ENCODE assay signal across 24 cellular contexts in genomic region chr9:116027951-116028350, GRCh38.
DNase-seq lines count a peak whose midpoint lies in the region; ATAC-seq and TF ChIP-seq lines count a peak whose summit lies in the region.
"Had no signal": no experiment of that assay in that cellular context is flagged by ENCODE, and none has a peak within 500 bp of the region (broad histone marks: within the 10 kb centered on the region; RNA-seq: fewer than 3 reads in every experiment).

No MANE protein-coding gene starts in this region.

- peak overlapping the region; percentile 27 for H3K9ac ChIP-seq in skeletal muscle satellite cell (ENCODE audit: low read depth, low read length)

- POLR2A ChIA-PET in GM10248 (lab: Yijun Ruan, JAX) = no interaction called here

- H3K27ac Mint-ChIP-seq in HFFc6 = peak overlapping the region; percentile 77
- H3K27ac Mint-ChIP-seq: activated naive CD8-positive, alpha-beta T cell; activated T-helper 17 cell treated with anti-CD3 and anti-CD28 coated beads, Interleukin-2, amount 50 U/mL, for 72 hours; effector memory CD8-positive, alpha-beta T cell; immature natural killer cell; WTC11 had no signal

- H3K36me3 Mint-ChIP-seq in HFFc6 (ENCODE audit: low read depth) = peaks cover 27% of the 10 kb centered on the region
- H3K36me3 Mint-ChIP-seq: activated naive CD8-positive, alpha-beta T cell; immature natural killer cell had no signal

- peaks cover 14% of the 10 kb centered on the region for H3K4me1 Mint-ChIP-seq in HFFc6 (ENCODE audit: low read depth)
- H3K4me1 Mint-ChIP-seq: activated T-helper 17 cell treated with anti-CD3 and anti-CD28 coated beads, Interleukin-2, amount 50 U/mL, for 72 hours; immature natural killer cell had no signal

- ATAC-seq in SK-N-SH treated with all-trans-retinoic acid at 6 μM for 48 hours (peak; percentile 43), gastroesophageal sphincter (no peak)
- ATAC-seq: activated T-helper 17 cell treated with anti-CD3 and anti-CD28 coated beads, Interleukin-2, amount 50 U/mL, for 72 hours; effector memory CD8-positive, alpha-beta T cell; GM12878; heart right ventricle; psoas muscle; WTC11 had no signal

- H3K27me3 ChIP-seq in skeletal muscle satellite cell (ENCODE audit: control insufficient read depth, insufficient read depth, low read length) (no peaks in the 10 kb centered on the region), gastroesophageal sphincter (no peaks in the 10 kb centered on the region), H7 (ENCODE audit: control insufficient read depth, insufficient read depth, low read length) (no peaks in the 10 kb centered on the region)
- H3K27me3 ChIP-seq: esophagus muscularis mucosa, heart right ventricle, vagina had no signal

- no peaks in the 10 kb centered on the region; the same call in 1 of the 2 replicates for H3K27me3 Mint-ChIP-seq in HFFc6 (ENCODE audit: insufficient read depth)
- H3K27me3 Mint-ChIP-seq: activated T-helper 17 cell treated with anti-CD3 and anti-CD28 coated beads, Interleukin-2, amount 50 U/mL, for 72 hours; effector memory CD8-positive, alpha-beta T cell had no signal

- H3K4me1 ChIP-seq in skeletal muscle satellite cell (ENCODE audit: control insufficient read depth, insufficient read depth, low read length) (peaks cover 15% of the 10 kb centered on the region), gastroesophageal sphincter (no peaks in the 10 kb centered on the region)
- H3K4me1 ChIP-seq: esophagus muscularis mucosa, heart right ventricle, psoas muscle, vagina had no signal

- H3K4me2 ChIP-seq in skeletal muscle satellite cell (ENCODE audit: low read length) = peak overlapping the region; percentile 7

- H3K36me3 ChIP-seq in skeletal muscle satellite cell (ENCODE audit: insufficient read depth, low read length) (no peaks in the 10 kb centered on the region), gastroesophageal sphincter (no peaks in the 10 kb centered on the region), H7 (replicated peaks; ENCODE audit: control insufficient read depth, insufficient read depth, low read length) (no peaks in the 10 kb centered on the region)
- H3K36me3 ChIP-seq: esophagus muscularis mucosa, heart right ventricle, vagina had no signal

- TF ChIP-seq POLR2A in gastroesophageal sphincter (IDR thresholded peaks at IDR 0.05) = no peak

- WGBS in gastroesophageal sphincter (ENCODE audit: low coverage in 1 of 2), 2 donors = 29 to 45% methylated on average over 1 of the region's 1 CpG

- peaks cover 20% of the 10 kb centered on the region for H3K9me3 Mint-ChIP-seq in HFFc6

- CTCF ChIA-PET in GM10248 (lab: Yijun Ruan, JAX) = no interaction called here

- DNase-seq in HFFc6 (no peak), fibroblast of mammary gland (ENCODE audit: low read depth) (peak; percentile 54), GM10248 (ENCODE audit: extremely low spot score) (no peak), H7 (no peak)
- DNase-seq: activated CD8-positive, alpha-beta memory T cell treated with anti-CD3 and anti-CD28 coated beads, Interleukin-2, amount 50 U/mL, for 4 hours; DMS79; effector memory CD8-positive, alpha-beta T cell; heart right ventricle; immature natural killer cell; NCI-H146; NCI-H69; psoas muscle; stimulated activated CD4-positive, alpha-beta T cell treated with anti-CD3 and anti-CD28 coated beads, Interleukin-1b, Interleukin-23, amount 100 ng/mL, for 48 hours; T1000 had no signal

- TF ChIP-seq EP300 in gastroesophageal sphincter (IDR thresholded peaks at IDR 0.05) = no peak

- TF ChIP-seq CTCF in HFFc6 (IDR thresholded peaks at IDR 0.05) = no peak
- no peak for TF ChIP-seq CTCF in fibroblast of mammary gland (conservative IDR thresholded peaks at IDR 0.05; ENCODE audit: control insufficient read depth, insufficient read depth, low read depth, low read length)
- no peak for TF ChIP-seq CTCF in GM10248 (IDR thresholded peaks at IDR 0.05; ENCODE audit: control extremely low read depth, extremely low read depth, low read depth, missing control alignments)
- TF ChIP-seq CTCF in gastroesophageal sphincter (IDR thresholded peaks at IDR 0.05) = no peak

- no peak overlapping the region for H3K4me3 ChIP-seq in fibroblast of mammary gland (ENCODE audit: control insufficient read depth, low read depth, low read length)
- H3K4me3 ChIP-seq in skeletal muscle satellite cell (ENCODE audit: low read length) = no peak overlapping the region
- H3K4me3 ChIP-seq in gastroesophageal sphincter = no peak overlapping the region
- H3K4me3 ChIP-seq in H7 (ENCODE audit: insufficient read depth, low read depth, low read length) = no peak overlapping the region
- H3K4me3 ChIP-seq: esophagus muscularis mucosa, GM12878, heart right ventricle, psoas muscle, skin epidermis, vagina had no signal

- 0 out of 2 replicates have a peak overlapping the region, but pooled peaks have one; percentile 9 for H3K4me3 Mint-ChIP-seq in HFFc6
- H3K4me3 Mint-ChIP-seq: activated naive CD8-positive, alpha-beta T cell; activated T-helper 17 cell treated with anti-CD3 and anti-CD28 coated beads, Interleukin-2, amount 50 U/mL, for 72 hours; effector memory CD8-positive, alpha-beta T cell; immature natural killer cell; WTC11 had no signal

- H3K27ac ChIP-seq in gastroesophageal sphincter = no peak overlapping the region
- H3K27ac ChIP-seq: esophagus muscularis mucosa, heart right ventricle, psoas muscle, vagina had no signal

- H3K9me3 ChIP-seq in skeletal muscle satellite cell (replicated peaks; ENCODE audit: low read length) (no peaks in the 10 kb centered on the region), gastroesophageal sphincter (no peaks in the 10 kb centered on the region)
- H3K9me3 ChIP-seq: vagina had no signal

TF ChIP-seq in SK-N-SH treated with all-trans-retinoic acid at 6 μM for 48 hours, 23 proteins besides CTCF, POLR2A, EP300 and RAD21:
- TF ChIP-seq BACH2 (CRISPR knock-in tag; IDR thresholded peaks at IDR 0.05; ENCODE audit: borderline replicate concordance) (no peak), CSRNP3 (CRISPR knock-in tag; IDR thresholded peaks at IDR 0.05) (no peak), ZNF565 (CRISPR knock-in tag; conservative IDR thresholded peaks at IDR 0.05; ENCODE audit: low read depth) (no peak), SNAI2 (CRISPR knock-in tag; IDR thresholded peaks at IDR 0.05) (no peak), ZFP30 (CRISPR knock-in tag; IDR thresholded peaks at IDR 0.05) (no peak), ISL1 (CRISPR knock-in tag; IDR thresholded peaks at IDR 0.05) (no peak), ARNTL (CRISPR knock-in tag; IDR thresholded peaks at IDR 0.05; ENCODE audit: borderline replicate concordance, low read depth) (no peak), ZNF70 (CRISPR knock-in tag; IDR thresholded peaks at IDR 0.05) (no peak), ZFP3 (CRISPR knock-in tag; IDR thresholded peaks at IDR 0.05) (no peak), CSDC2 (CRISPR knock-in tag; IDR thresholded peaks at IDR 0.05) (no peak), TCF4 (CRISPR knock-in tag; IDR thresholded peaks at IDR 0.05; ENCODE audit: borderline replicate concordance) (no peak), GLIS3 (CRISPR knock-in tag; IDR thresholded peaks at IDR 0.05) (no peak)
